ENCODE assay signal across 23 cellular contexts in the genomic region with DNA sequence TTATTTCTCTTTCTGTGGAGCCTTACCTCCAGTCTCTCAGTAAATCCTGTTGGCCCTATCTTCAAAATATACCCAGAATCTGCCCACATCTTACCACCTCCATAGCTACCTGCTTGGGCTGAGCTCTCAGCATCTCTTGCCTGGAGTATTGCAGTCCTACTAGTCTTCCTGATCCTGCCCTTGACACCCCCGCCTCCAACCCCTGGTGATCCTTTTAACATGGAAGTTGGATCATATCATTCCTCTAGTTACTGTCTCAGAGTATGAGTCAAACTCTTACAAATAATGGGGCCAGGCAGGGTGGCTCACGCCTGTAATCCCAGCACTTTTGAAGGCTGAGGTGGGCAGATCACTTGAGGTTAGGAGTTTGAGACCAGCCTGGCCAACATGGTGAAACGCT.
"Had no signal": no experiment of that assay in that cellular context is flagged by ENCODE, and none has a peak within 500 bp of the region (broad histone marks: within the 10 kb centered on the region; RNA-seq: fewer than 3 reads in every experiment).

No MANE protein-coding gene starts in this region.

- H3K27ac ChIP-seq: heart left ventricle, neutrophil, spleen, stomach, thoracic aorta, transverse colon had no signal

- DNase-seq: effector memory CD4-positive, alpha-beta T cell; erythroblast; foreskin melanocyte; heart left ventricle; hippocampal formation; left colon; left ventricle myocardium superior; mesenchymal stem cell; mucosa of descending colon; naive thymus-derived CD8-positive, alpha-beta T cell; posterior cingulate gyrus; spleen; stimulated activated CD4-positive, alpha-beta T cell treated with anti-CD3 and anti-CD28 coated beads, Interleukin-15, amount 100 ng/mL, for 24 hours; stimulated activated CD4-positive, alpha-beta T cell treated with anti-CD3 and anti-CD28 coated beads, Interleukin-1b, Interleukin-23, amount 100 ng/mL, for 48 hours; stimulated activated CD4-positive, alpha-beta T cell treated with anti-CD3 and anti-CD28 coated beads, Interleukin-4, amount 100 ng/mL, for 24 hours; stimulated activated naive CD4-positive, alpha-beta T cell; stomach; substantia nigra; transverse colon had no signal

- H3K36me3 ChIP-seq: heart left ventricle, neutrophil, spleen, stomach, thoracic aorta, transverse colon had no signal

- H3K4me1 ChIP-seq: transverse colon had no signal

- ATAC-seq: heart left ventricle; left colon; left ventricle myocardium superior; mucosa of descending colon; naive thymus-derived CD8-positive, alpha-beta T cell; sciatic nerve had no signal

- H3K4me3 ChIP-seq: heart left ventricle, lung, mucosa of descending colon, spleen, stomach, thoracic aorta, transverse colon had no signal

- H3K9me3 ChIP-seq: heart left ventricle, mucosa of descending colon, neutrophil, spleen, stomach, thoracic aorta, transverse colon had no signal

- H3K27me3 ChIP-seq: heart left ventricle, stomach had no signal
